Comparison of ENCODE assay signal across 18 cellular contexts in the genomic region with DNA sequence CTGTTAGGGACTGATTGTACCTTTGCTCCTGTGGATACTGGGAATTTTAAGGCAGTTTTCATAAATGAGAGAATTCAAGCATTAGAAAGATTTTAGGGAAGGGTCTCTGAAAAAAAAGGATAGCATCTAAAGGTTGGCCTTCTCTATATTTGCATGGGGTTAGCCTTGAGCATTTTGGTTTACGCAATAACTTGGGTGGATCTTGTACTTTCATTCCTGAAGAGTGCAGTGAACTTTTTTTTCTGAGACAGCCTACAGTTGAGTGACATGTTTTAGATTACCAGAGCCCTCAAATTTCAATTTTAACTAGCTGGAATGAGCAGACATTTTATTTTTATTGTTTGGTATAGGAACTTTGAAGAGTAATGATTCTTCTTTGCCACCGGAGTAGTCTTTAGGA.
DNase-seq lines count a peak whose midpoint lies in the region; ATAC-seq, FAIRE-seq and TF ChIP-seq lines count a peak whose summit lies in the region.
"Had no signal": no experiment of that assay in that cellular context is flagged by ENCODE, and none has a peak within 500 bp of the region (broad histone marks: within the 10 kb centered on the region; RNA-seq: fewer than 3 reads in every experiment).

No MANE protein-coding gene starts in this region.

- WGBS in small intestine, 3 donors = 83 to 88% (median 83%) methylated on average over 2 of the region's 2 CpGs

- peaks cover 34% of the 10 kb centered on the region for H3K4me1 ChIP-seq in RWPE2 (ENCODE audit: insufficient read depth, poor library complexity, severe bottlenecking)
- H3K4me1 ChIP-seq in foreskin keratinocyte = peaks cover 17% of the 10 kb centered on the region
- H3K4me1 ChIP-seq in small intestine (ENCODE audit: control insufficient read depth in 2 of 2, insufficient read depth in 1 of 2, low read depth in 1 of 2, low read length in 1 of 2) = no peaks in the 10 kb centered on the region
- H3K4me1 ChIP-seq: prostate gland had no signal

- H3K27ac ChIP-seq in RWPE2 (ENCODE audit: poor library complexity, severe bottlenecking) (peak overlapping the region; percentile 59), foreskin keratinocyte (peak overlapping the region; percentile 10), small intestine (ENCODE audit: low read depth in 1 of 2, low read length in 1 of 2) (no peak overlapping the region)
- H3K27ac ChIP-seq: prostate gland, vagina, WERI-Rb-1 had no signal

- no peaks in the 10 kb centered on the region for H3K27me3 ChIP-seq in RWPE2 (ENCODE audit: insufficient read depth, poor library complexity, severe bottlenecking)
- H3K27me3 ChIP-seq in foreskin keratinocyte = no peaks in the 10 kb centered on the region
- H3K27me3 ChIP-seq in small intestine (ENCODE audit: control insufficient read depth in 2 of 2, insufficient read depth in 2 of 2, low read length in 2 of 2) = no peaks in the 10 kb centered on the region
- H3K27me3 ChIP-seq: vagina had no signal

- H3K4me3 ChIP-seq in RWPE2 (ENCODE audit: severe bottlenecking) (no peak overlapping the region), small intestine (ENCODE audit: low read depth in 1 of 2, low read length in 2 of 2) (no peak overlapping the region)
- H3K4me3 ChIP-seq: prostate gland, vagina had no signal

- no peak for FAIRE-seq in small intestine (lab: Jason Lieb, UNC)
- FAIRE-seq: GM18507, kidney had no signal

- DNase-seq in M059J (ENCODE audit: low read depth) (peak; percentile 18), RWPE2 (ENCODE audit: low spot score) (no peak), foreskin keratinocyte (peak in 1 of 2 donors; percentile 55), small intestine (peak; percentile 17)
- DNase-seq: activated effector memory CD4-positive, alpha-beta T cell treated with Interleukin-2 at 50 U/mL for 16 hours; CD8-positive, alpha-beta T cell; GF-D8; H9; kidney; stimulated activated CD4-positive, alpha-beta T cell treated with anti-CD3 and anti-CD28 coated beads, Interleukin-4, amount 100 ng/mL, for 24 hours; WERI-Rb-1 had no signal

- H3K36me3 ChIP-seq in RWPE2 (ENCODE audit: low read depth) = no peaks in the 10 kb centered on the region
- no peaks in the 10 kb centered on the region for H3K36me3 ChIP-seq in small intestine (ENCODE audit: control insufficient read depth in 2 of 2, insufficient read depth in 2 of 2, low read length in 2 of 2)
- H3K36me3 ChIP-seq: prostate gland, vagina, WERI-Rb-1 had no signal

- peak; percentile 62 for ATAC-seq in RWPE2 (ENCODE audit: low read depth)
- no peak for ATAC-seq in foreskin keratinocyte
- ATAC-seq in GM18520 (IDR thresholded peaks at IDR 0.05; ENCODE audit: unreplicated experiment) = no peak
- no peak for ATAC-seq in GM18907 (IDR thresholded peaks at IDR 0.05; ENCODE audit: unreplicated experiment)
- ATAC-seq in HG03432 (IDR thresholded peaks at IDR 0.05; ENCODE audit: unreplicated experiment) = no peak
- ATAC-seq: CD8-positive, alpha-beta T cell; stimulated activated effector memory CD8-positive, alpha-beta T cell treated with anti-CD3 and anti-CD28 coated beads, Interleukin-12 subunit alpha, Interleukin-12 subunit beta, amount 100 ng/mL, for 72 hours had no signal

- no peak for TF ChIP-seq CTCF in RWPE2 (IDR thresholded peaks at IDR 0.05; ENCODE audit: poor library complexity, severe bottlenecking)
- no peak for TF ChIP-seq CTCF in foreskin keratinocyte (conservative IDR thresholded peaks at IDR 0.05)

- H3K9me3 ChIP-seq in RWPE2 (ENCODE audit: severe bottlenecking) (no peaks in the 10 kb centered on the region), small intestine (ENCODE audit: control insufficient read depth, low read depth) (no peaks in the 10 kb centered on the region)
- H3K9me3 ChIP-seq: prostate gland, vagina had no signal

Comparison
In these comparisons a context has a peak if more than half of its experiments do, and no peak if none do; other contexts are left out.
1. H3K27ac ChIP-seq: peak in RWPE2 (single experiment) and foreskin keratinocyte (single experiment); none in small intestine (0 of 2).